In genomic region chr17:83041305-83041704, GRCh38 we compare ENCODE assay signal across 1 cellular context.
A peak's percentile ranks its signal among the peaks of the same experiment; 100 is the strongest.
TF ChIP-seq lines count a peak whose summit lies in the region.

No MANE protein-coding gene starts in this region.

TF ChIP-seq in HEK293, 187 proteins besides CTCF, POLR2A, EP300 and RAD21 (continued from another document):
- TF ChIP-seq PRDM2 (tag by site-specific recombination; IDR thresholded peaks at IDR 0.05; ENCODE audit: borderline replicate concordance), result no peak
- peak; percentile 88 for TF ChIP-seq ZNF558 (tag by site-specific recombination; IDR thresholded peaks at IDR 0.05)
- peak; percentile 66; the same call in 1 of the 2 replicates for TF ChIP-seq ZNF626 (tag by site-specific recombination; IDR thresholded peaks at IDR 0.05)
